In the genomic region with DNA sequence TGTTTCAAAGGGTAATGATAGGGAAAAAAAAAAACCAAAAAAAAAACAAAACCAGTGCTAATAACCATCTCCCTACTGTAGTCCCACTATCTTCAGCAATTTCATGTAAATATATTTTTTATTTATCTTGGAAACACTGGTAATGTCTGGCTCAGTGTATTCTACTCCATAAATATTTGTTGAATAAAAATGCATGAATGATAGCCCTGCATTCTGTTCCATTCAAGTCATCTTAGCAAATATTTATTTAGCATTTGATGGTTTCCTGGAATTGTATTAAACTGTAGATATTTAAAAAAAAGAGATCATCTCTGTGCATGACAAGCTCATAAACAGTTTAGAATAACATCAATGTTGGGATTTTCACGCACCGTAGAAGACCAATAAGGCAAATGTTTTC, we compare ENCODE assay signal across 19 cellular contexts.
A peak's percentile ranks its signal among the peaks of the same experiment; 100 is the strongest.
DNase-seq lines count a peak whose midpoint lies in the region; ATAC-seq and FAIRE-seq lines count a peak whose summit lies in the region.
"Had no signal": no experiment of that assay in that cellular context is flagged by ENCODE, and none has a peak within 500 bp of the region (broad histone marks: within the 10 kb centered on the region; RNA-seq: fewer than 3 reads in every experiment).

No MANE protein-coding gene starts in this region.

- no peaks in the 10 kb centered on the region for H3K36me3 Mint-ChIP-seq in activated naive CD8-positive, alpha-beta T cell
- peaks cover 2% of the 10 kb centered on the region for H3K36me3 Mint-ChIP-seq in activated naive CD8-positive, alpha-beta T cell treated with anti-CD3 and anti-CD28 coated beads, Interleukin-2, amount 50 U/mL, for 24 hours (ENCODE audit: low read depth)

- no peaks in the 10 kb centered on the region for H3K27me3 Mint-ChIP-seq in activated naive CD8-positive, alpha-beta T cell
- H3K27me3 Mint-ChIP-seq in activated naive CD8-positive, alpha-beta T cell treated with anti-CD3 and anti-CD28 coated beads, Interleukin-2, amount 50 U/mL, for 24 hours: peaks cover 2% of the 10 kb centered on the region

- peak; percentile 27 for FAIRE-seq in islet of Langerhans (lab: Jason Lieb, UNC)
- FAIRE-seq: HepG2 had no signal

- H3K9me3 Mint-ChIP-seq in activated naive CD8-positive, alpha-beta T cell (ENCODE audit: low read depth): no peaks in the 10 kb centered on the region
- H3K9me3 Mint-ChIP-seq in activated naive CD8-positive, alpha-beta T cell treated with anti-CD3 and anti-CD28 coated beads, Interleukin-2, amount 50 U/mL, for 24 hours: no peaks in the 10 kb centered on the region
- H3K9me3 Mint-ChIP-seq: GM23338 had no signal

- peak overlapping the region; percentile 72 for H3K27ac Mint-ChIP-seq in activated naive CD8-positive, alpha-beta T cell
- H3K27ac Mint-ChIP-seq in activated naive CD8-positive, alpha-beta T cell treated with anti-CD3 and anti-CD28 coated beads, Interleukin-2, amount 50 U/mL, for 24 hours: no peak overlapping the region
- H3K27ac Mint-ChIP-seq: GM23338 had no signal

- ATAC-seq in activated naive CD8-positive, alpha-beta T cell treated with anti-CD3 and anti-CD28 coated beads, Interleukin-2, amount 50 U/mL, for 24 hours: no peak
- ATAC-seq: GM23338, HepG2 had no signal

- H3K4me1 Mint-ChIP-seq in activated naive CD8-positive, alpha-beta T cell (ENCODE audit: low read depth): peaks cover 10% of the 10 kb centered on the region
- peaks cover 9% of the 10 kb centered on the region for H3K4me1 Mint-ChIP-seq in activated naive CD8-positive, alpha-beta T cell treated with anti-CD3 and anti-CD28 coated beads, Interleukin-2, amount 50 U/mL, for 24 hours
- H3K4me1 Mint-ChIP-seq: GM23338 had no signal

- peak; percentile 11 for DNase-seq in NCI-H2196 (lab: John Stamatoyannopoulos, UW; ENCODE audit: unreplicated experiment)
- DNase-seq in NCI-H2196 treated with DMSO at 0.1 percent for 48 hours (lab: John Stamatoyannopoulos, UW; ENCODE audit: unreplicated experiment): no peak
- no peak for DNase-seq in activated naive CD8-positive, alpha-beta T cell treated with anti-CD3 and anti-CD28 coated beads, Interleukin-2, amount 50 U/mL, for 24 hours
- DNase-seq in NCI-H748 (lab: John Stamatoyannopoulos, UW; ENCODE audit: unreplicated experiment): peak; percentile 49
- no peak for DNase-seq in activated CD8-positive, alpha-beta memory T cell treated with anti-CD3 and anti-CD28 coated beads, Interleukin-2, amount 50 U/mL, for 4 hours
- no peak for DNase-seq in kidney glomerular epithelial cell (lab: John Stamatoyannopoulos, UW)
- DNase-seq: 8988T, GF-D8, Karpas-422, MM.1S, NCI-H1092 treated with DMSO at 0.1 percent for 48 hours, NCI-H2107, NCI-H345, NCI-H526, PC-9 had no signal

- H3K4me3 Mint-ChIP-seq in activated naive CD8-positive, alpha-beta T cell: no peak overlapping the region
- no peak overlapping the region for H3K4me3 Mint-ChIP-seq in activated naive CD8-positive, alpha-beta T cell treated with anti-CD3 and anti-CD28 coated beads, Interleukin-2, amount 50 U/mL, for 24 hours
- H3K4me3 Mint-ChIP-seq: GM23338 had no signal

Comparison
In these comparisons a context has a peak if more than half of its experiments do, and no peak if none do; other contexts are left out.
1. DNase-seq: peak in NCI-H2196 (single experiment) and NCI-H748 (single experiment); none in NCI-H2196 treated with DMSO at 0.1 percent for 48 hours (single experiment), activated naive CD8-positive, alpha-beta T cell treated with anti-CD3 and anti-CD28 coated beads, Interleukin-2, amount 50 U/mL, for 24 hours (single experiment), activated CD8-positive, alpha-beta memory T cell treated with anti-CD3 and anti-CD28 coated beads, Interleukin-2, amount 50 U/mL, for 4 hours (single experiment) and kidney glomerular epithelial cell (single experiment).